ENCODE assay signal across 9 cellular contexts in the genomic region with DNA sequence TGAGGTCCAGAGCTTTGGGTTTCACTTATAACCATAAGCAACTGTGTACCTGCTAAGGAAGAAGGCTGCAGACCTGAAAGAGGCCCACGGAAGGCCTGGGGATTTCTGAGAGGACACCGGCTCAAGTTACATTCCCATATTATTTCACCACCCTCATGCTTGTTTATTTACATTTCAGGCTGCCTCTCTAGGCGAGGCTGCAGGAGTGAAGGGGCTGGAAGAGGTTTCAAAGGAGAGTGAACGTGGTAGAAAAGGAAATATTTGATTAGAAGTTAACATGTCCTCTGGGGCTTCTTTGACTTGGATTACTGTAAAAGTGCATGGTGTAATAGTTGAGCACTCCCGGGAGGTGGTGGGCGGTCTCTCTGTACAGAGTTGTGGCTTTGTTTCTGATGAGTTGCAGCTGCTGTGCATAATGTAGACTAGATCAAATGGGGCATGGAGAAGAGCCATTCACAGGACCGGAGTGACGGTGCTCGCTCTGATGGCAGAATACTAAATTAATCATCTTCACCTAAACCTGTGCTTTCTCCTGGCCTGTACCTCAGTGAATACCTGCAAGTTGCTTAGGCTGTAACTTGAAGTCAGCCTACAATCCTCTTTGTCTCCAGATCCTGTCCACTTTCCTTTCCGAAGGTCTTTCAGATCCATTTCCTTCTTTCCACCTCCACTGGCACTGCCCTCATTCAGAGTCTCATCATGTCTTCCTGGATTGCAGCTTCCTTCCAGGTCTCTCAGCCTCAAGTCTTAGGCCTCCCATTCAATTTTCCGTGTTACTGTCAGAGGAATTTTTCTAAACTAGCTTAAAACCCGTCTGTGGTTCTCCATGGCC. TPM values are rescaled to one million over a fixed set of nuclear protein-coding genes. Genes with fewer than 3 reads are reported as not detected.
DNase-seq lines count a peak whose midpoint lies in the region; ATAC-seq and TF ChIP-seq lines count a peak whose summit lies in the region.
"Had no signal": no experiment of that assay in that cellular context is flagged by ENCODE, and none has a peak within 500 bp of the region (broad histone marks: within the 10 kb centered on the region; RNA-seq: fewer than 3 reads in every experiment).

No MANE protein-coding gene starts in this region.

- H3K4me2 ChIP-seq in GM23338 (no peak overlapping the region), OCI-LY7 (ENCODE audit: low read length) (no peak overlapping the region)

- H3K27ac Mint-ChIP-seq in GM23338: no peak overlapping the region

- no peaks in the 10 kb centered on the region for H3K9me3 Mint-ChIP-seq in GM23338

- ATAC-seq in GM23338 (no peak), GM18498 (IDR thresholded peaks at IDR 0.05; ENCODE audit: unreplicated experiment) (no peak)

- peaks cover 47% of the 10 kb centered on the region for H3K4me1 Mint-ChIP-seq in GM23338

- CTCF ChIA-PET in OCI-LY7 (lab: Charles Lee; ENCODE audit: unreplicated experiment): no interaction called here

- peaks cover 40% of the 10 kb centered on the region for H3K4me1 ChIP-seq in GM23338 (ENCODE audit: insufficient read depth)
- H3K4me1 ChIP-seq in OCI-LY7 (ENCODE audit: insufficient read depth, low read length, poor library complexity, severe bottlenecking): peaks cover 23% of the 10 kb centered on the region

- H3F3A ChIP-seq in GM23338 (replicated peaks; ENCODE audit: low read depth): no peaks in the 10 kb centered on the region

- peak; percentile 71 for DNase-seq in Ammon's horn (ENCODE audit: low spot score)
- DNase-seq in GM23338 (ENCODE audit: low spot score): no peak
- no peak for DNase-seq in OCI-LY7 (ENCODE audit: low spot score)
- DNase-seq in dorsolateral prefrontal cortex: peak in 2 of 10 donors; percentile 50 to 59
- peak; percentile 64 for DNase-seq in putamen (ENCODE audit: low spot score)
- no peak for DNase-seq in NCI-H2227 treated with DMSO at 0.1 percent for 48 hours (lab: John Stamatoyannopoulos, UW)
- no peak for DNase-seq in germinal center (ENCODE audit: low spot score)

- H3K27ac ChIP-seq in GM23338 (ENCODE audit: low read depth) (no peak overlapping the region), OCI-LY7 (ENCODE audit: low read depth, low read length, poor library complexity, severe bottlenecking) (no peak overlapping the region), dorsolateral prefrontal cortex (peak overlapping the region in 54 of 59 donors; percentile 7 to 95 (median 70))

- no peak overlapping the region for H3K4me3 Mint-ChIP-seq in GM23338

- H2AFZ ChIP-seq in GM23338: peak overlapping the region; percentile 3; the same call in 1 of the 2 replicates
- 0 out of 2 replicates have a peak overlapping the region, but pooled peaks have one; percentile 36 for H2AFZ ChIP-seq in OCI-LY7 (ENCODE audit: low read length)

- H3K79me2 ChIP-seq in GM23338 (replicated peaks; ENCODE audit: insufficient read depth) (peaks cover 20% of the 10 kb centered on the region), OCI-LY7 (ENCODE audit: insufficient read depth, low read depth, low read length) (0 out of 2 replicates have a peak, but pooled peaks cover 7% of the 10 kb centered on the region)

- intact Hi-C loops in OCI-LY7 (cut with micrococcal nuclease; ENCODE audit: unreplicated experiment) (loop anchor here (5.0 kb wide), 2 partner anchors 330 to 455 kb away; a partner anchor contains a TSS), dorsolateral prefrontal cortex (cut with DNase I) (loop anchor here (2.0 to 5.0 kb wide), 3 partner anchors 35 to 260 kb away; a partner anchor contains a TSS)

- H3K27me3 ChIP-seq in GM23338 (ENCODE audit: insufficient read depth): peaks cover 48% of the 10 kb centered on the region
- no peaks in the 10 kb centered on the region for H3K27me3 ChIP-seq in dorsolateral prefrontal cortex

- TF ChIP-seq CTCF in GM23338 (conservative IDR thresholded peaks at IDR 0.05; ENCODE audit: low read depth in 2 of 2) (no peak), OCI-LY7 (conservative IDR thresholded peaks at IDR 0.05; ENCODE audit: low read length) (no peak), dorsolateral prefrontal cortex (IDR thresholded peaks at IDR 0.05 in 54 of 56, conservative IDR thresholded peaks at IDR 0.05 in 2 of 56; ENCODE audit: low read depth in 1 of 56, partially characterized antibody in 56 of 56) (peak in 7 of 56 donors; percentile 10 to 41 (median 14))

- POLR2A ChIA-PET in OCI-LY7 (lab: Charles Lee): interaction anchor here (0.5 to 0.6 kb wide), 2 partner anchors 10 to 60 kb away, joined by 3 to 8 read pairs; no protein-coding TSS in a partner anchor

- H3K4me3 ChIP-seq in GM23338: no peak overlapping the region
- H3K4me3 ChIP-seq in OCI-LY7 (ENCODE audit: low read depth, low read length, poor library complexity, severe bottlenecking): no peak overlapping the region
- peak overlapping the region in 35 of 59 donors; percentile 1 to 95 (median 21) for H3K4me3 ChIP-seq in dorsolateral prefrontal cortex

- H3K9me3 ChIP-seq in OCI-LY7 (ENCODE audit: low read length): no peaks in the 10 kb centered on the region

- H3K36me3 ChIP-seq in GM23338 (ENCODE audit: insufficient read depth) (no peaks in the 10 kb centered on the region), OCI-LY7 (ENCODE audit: insufficient read depth, low read length) (no peaks in the 10 kb centered on the region)

- BruUV-seq in OCI-LY7 (replicated peaks; lab: Mats Ljungman, UMichigan): no TSS peak

- peaks cover 31% of the 10 kb centered on the region for H3K27me3 Mint-ChIP-seq in GM23338 (ENCODE audit: insufficient read depth, low read depth, poor library complexity)

- no peaks in the 10 kb centered on the region; the same call in 2 of the 3 replicates for H3K36me3 Mint-ChIP-seq in GM23338 (ENCODE audit: low read depth)

- H4K20me1 ChIP-seq in GM23338 (replicated peaks; ENCODE audit: insufficient read depth): peaks cover 12% of the 10 kb centered on the region; the same call in 1 of the 2 replicates
- no peaks in the 10 kb centered on the region for H4K20me1 ChIP-seq in OCI-LY7 (ENCODE audit: insufficient read depth, low read length)

- H3K9me2 ChIP-seq in GM23338 (ENCODE audit: insufficient read depth) (no peaks in the 10 kb centered on the region), OCI-LY7 (ENCODE audit: insufficient read depth, low read length) (no peaks in the 10 kb centered on the region)

TF ChIP-seq in GM23338, 12 proteins besides CTCF, POLR2A, EP300 and RAD21 (continues in another document):
- TF ChIP-seq EZH2 (IDR thresholded peaks at IDR 0.05; ENCODE audit: low read depth, unreplicated experiment) (no peak), ZNF331 (CRISPR knock-in tag; IDR thresholded peaks at IDR 0.05; ENCODE audit: low read depth) (no peak), NANOG (IDR thresholded peaks at IDR 0.05; ENCODE audit: borderline replicate concordance) (no peak), STAT1 (IDR thresholded peaks at IDR 0.05; ENCODE audit: unreplicated experiment) (no peak)

RNA-seq across cellular contexts. Expression of a gene that starts 1.9 kb away (rescaled TPM):
- total RNA-seq in GM23338 (2014; rRNA removed; shearing (Covaris generic)): 54.7 and 57.8 TPM in 2 replicates
- polyA plus RNA-seq in GM23338 (2016; fragmentation: Nextera tagmentation; extraction: Ambion mirVana): 6.2 and 6.3 TPM in 2 replicates
- 16.4 and 20.7 TPM in 2 replicates for total RNA-seq in OCI-LY7 (2014; rRNA removed; shearing (Covaris generic))
- 22.4 and 24.0 TPM in 2 replicates for total RNA-seq in OCI-LY7 (2022)
- 10 to 100 TPM; 45.2 to 97.3 (median 64.6) TPM for total RNA-seq in dorsolateral prefrontal cortex

RNA-seq across cellular contexts. Expression of a gene that starts 43.0 kb away (rescaled TPM):
- not detected in 2 replicates for total RNA-seq in GM23338 (2014; rRNA removed; shearing (Covaris generic))
- not detected in 2 replicates for polyA plus RNA-seq in GM23338 (2016; fragmentation: Nextera tagmentation; extraction: Ambion mirVana)
- not detected in 2 replicates for total RNA-seq in OCI-LY7 (2014; rRNA removed; shearing (Covaris generic))
- total RNA-seq in OCI-LY7 (2022) (not detected in 2 replicates), dorsolateral prefrontal cortex (under 1 TPM in 2 of 120 experiments, not detected in 118; 0.47 to 0.48 TPM)
- total RNA-seq: glomerular endothelial cell had no signal

Comparison
In these comparisons a context has a peak if more than half of its experiments do, and no peak if none do; other contexts are left out.
1. DNase-seq: peak in Ammon's horn (single experiment) and putamen (single experiment); none in GM23338 (single experiment), OCI-LY7 (single experiment), NCI-H2227 treated with DMSO at 0.1 percent for 48 hours (single experiment) and germinal center (single experiment).
2. H3K27ac ChIP-seq: peak in dorsolateral prefrontal cortex (54 of 59); none in GM23338 (single experiment) and OCI-LY7 (single experiment).
3. H3K4me3 ChIP-seq: peak in dorsolateral prefrontal cortex (35 of 59); none in GM23338 (single experiment) and OCI-LY7 (single experiment).